Comparison of ENCODE assay signal across 31 cellular contexts in the genomic region with DNA sequence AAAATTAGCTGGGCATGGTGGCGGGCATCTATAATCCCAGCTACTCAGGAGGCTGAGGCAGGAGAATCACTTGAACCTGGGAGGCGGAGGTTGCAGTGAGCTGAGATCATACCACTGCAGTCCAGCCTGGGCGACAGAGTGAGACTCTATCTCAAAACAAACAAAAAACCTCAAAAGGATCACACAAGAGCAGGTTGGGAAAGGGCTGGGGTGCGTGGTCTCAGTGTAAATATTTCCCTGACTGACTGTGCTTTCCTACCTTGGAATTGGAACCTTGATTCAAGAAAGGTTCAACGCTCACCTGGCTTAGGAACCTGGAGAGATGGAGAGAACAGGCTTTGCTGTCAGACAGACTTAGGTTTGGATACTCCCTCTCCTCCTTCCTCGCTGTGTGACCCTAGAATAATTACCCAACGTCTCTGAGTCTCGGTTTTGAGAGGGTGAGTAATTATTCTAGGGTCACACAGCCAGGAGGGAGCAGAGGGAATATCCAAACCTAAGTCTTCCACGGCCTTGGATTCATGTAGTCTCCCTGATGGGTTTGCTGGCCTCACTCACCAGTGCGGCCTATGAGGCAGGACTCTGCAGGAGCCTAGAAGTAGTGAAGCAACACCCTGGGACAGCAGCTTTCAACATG. TPM values are rescaled to one million over a fixed set of nuclear protein-coding genes. Genes with fewer than 3 reads are reported as not detected.
DNase-seq lines count a peak whose midpoint lies in the region; ATAC-seq, FAIRE-seq and TF ChIP-seq lines count a peak whose summit lies in the region.
"Had no signal": no experiment of that assay in that cellular context is flagged by ENCODE, and none has a peak within 500 bp of the region (broad histone marks: within the 10 kb centered on the region; RNA-seq: fewer than 3 reads in every experiment).

No MANE protein-coding gene starts in this region.

- no peak overlapping the region for H3K4me3 Mint-ChIP-seq in WTC11
- H3K4me3 Mint-ChIP-seq: CD14-positive monocyte; CD4-positive, alpha-beta memory T cell; CD4-positive, CD25-positive, alpha-beta regulatory T cell; CD8-positive, alpha-beta memory T cell had no signal

- POLR2A ChIA-PET in HEK293 (lab: Yijun Ruan, JAX) (no interaction called here), WTC11 (lab: Charles Lee) (no interaction called here)

- no peak overlapping the region for H2AFZ ChIP-seq in neuronal stem cell (ENCODE audit: low read length)

- H3K9me3 ChIP-seq in HEK293 (ENCODE audit: control insufficient read depth, insufficient read depth, low read depth, low read length) (no peaks in the 10 kb centered on the region), neuronal stem cell (replicated peaks in 1 of 2; ENCODE audit: control insufficient read depth in 2 of 2, insufficient read depth in 1 of 2, low read depth in 1 of 2, low read length in 2 of 2) (no peaks in the 10 kb centered on the region), body of pancreas (no peaks in the 10 kb centered on the region)
- H3K9me3 ChIP-seq: BE2C, BLaER1 had no signal

- H3K14ac ChIP-seq in neuronal stem cell (ENCODE audit: low read length), result no peak overlapping the region

- H3K27ac ChIP-seq in HEK293 (ENCODE audit: extremely low read depth, low read depth, low read length) (no peak overlapping the region), coronary artery (peak overlapping the region in 1 of 2 donors; percentile 7), neuronal stem cell (replicated peaks; ENCODE audit: low read length) (no peak overlapping the region), body of pancreas (no peak overlapping the region)
- H3K27ac ChIP-seq: BLaER1 had no signal

- FAIRE-seq in urothelium cell line (lab: Jason Lieb, UNC), result no peak
- FAIRE-seq: A204.1, GM12878, GM12892, GM18507, GM19239 had no signal

- H2BK12ac ChIP-seq in neuronal stem cell (ENCODE audit: low read length), result no peak overlapping the region

- no peaks in the 10 kb centered on the region for H3K79me1 ChIP-seq in neuronal stem cell (ENCODE audit: low read depth, low read length)

- H3K27me3 Mint-ChIP-seq in WTC11 (ENCODE audit: low read depth), result no peaks in the 10 kb centered on the region; the same call in 1 of the 2 replicates
- H3K27me3 Mint-ChIP-seq: CD4-positive, alpha-beta memory T cell; CD4-positive, CD25-positive, alpha-beta regulatory T cell; CD8-positive, alpha-beta memory T cell had no signal

- H3K4me2 ChIP-seq in neuronal stem cell (ENCODE audit: insufficient read depth, low read length, poor library complexity, severe bottlenecking), result no peak overlapping the region
- H3K4me2 ChIP-seq: BLaER1 had no signal

- H2AK5ac ChIP-seq in neuronal stem cell (ENCODE audit: low read depth, low read length), result no peak overlapping the region

- no peak for TF ChIP-seq CTCF in HEK293 (tag by site-specific recombination; IDR thresholded peaks at IDR 0.05)
- TF ChIP-seq CTCF in WTC11 (IDR thresholded peaks at IDR 0.05), result no peak
- no peak for TF ChIP-seq CTCF in coronary artery (IDR thresholded peaks at IDR 0.05)
- TF ChIP-seq CTCF in body of pancreas (IDR thresholded peaks at IDR 0.05), result no peak

- no peak overlapping the region for H4K8ac ChIP-seq in neuronal stem cell (ENCODE audit: low read depth, low read length)

- H3K27ac Mint-ChIP-seq in WTC11, result no peak overlapping the region
- H3K27ac Mint-ChIP-seq: CD4-positive, alpha-beta memory T cell; CD4-positive, CD25-positive, alpha-beta regulatory T cell; CD8-positive, alpha-beta memory T cell had no signal

- no peak overlapping the region for H2BK15ac ChIP-seq in neuronal stem cell (ENCODE audit: low read length)

- no CpG with 5 or more reads among the region's 10 CpGs for WGBS in neuronal stem cell (ENCODE audit: extremely low coverage in 2 of 2, insufficient read length in 2 of 2, insufficient replicate concordance in 1 of 2), 2 donors
- WGBS in body of pancreas, 2 donors, result 84 to 92% methylated on average over 10 of the region's 10 CpGs

- H4K91ac ChIP-seq in neuronal stem cell (ENCODE audit: low read depth, low read length, poor library complexity), result no peak overlapping the region

- H3K4me3 ChIP-seq in HEK293 (ENCODE audit: low read depth, low read length), result no peak overlapping the region
- no peak overlapping the region for H3K4me3 ChIP-seq in coronary artery
- no peak overlapping the region for H3K4me3 ChIP-seq in neuronal stem cell (ENCODE audit: low read length in 2 of 2)
- H3K4me3 ChIP-seq in body of pancreas, result no peak overlapping the region
- H3K4me3 ChIP-seq: BLaER1, GM12878 had no signal

- H2BK120ac ChIP-seq in neuronal stem cell (ENCODE audit: low read depth, low read length), result no peak overlapping the region

- H3K27me3 ChIP-seq in neuronal stem cell (ENCODE audit: control insufficient read depth in 3 of 3, insufficient read depth in 3 of 3, low read depth in 1 of 3, low read length in 3 of 3) (no peaks in the 10 kb centered on the region), body of pancreas (no peaks in the 10 kb centered on the region)
- H3K27me3 ChIP-seq: BE2C, BLaER1 had no signal

- intact Hi-C loops in body of pancreas (cut with DNase I), result no loop called here

- TF ChIP-seq POLR2A in body of pancreas (IDR thresholded peaks at IDR 0.05), result no peak

- CTCF ChIA-PET in HEK293 (lab: Yijun Ruan, JAX), result no interaction called here
- CTCF ChIA-PET in WTC11 (lab: Charles Lee), result no interaction called here

- no peak overlapping the region for H3K9ac ChIP-seq in neuronal stem cell (ENCODE audit: low read depth, low read length, poor library complexity)
- H3K9ac ChIP-seq: BLaER1 had no signal

- no peak overlapping the region for H2BK5ac ChIP-seq in neuronal stem cell (ENCODE audit: low read length)

- ATAC-seq in WTC11 (no peak), HG02870 (IDR thresholded peaks at IDR 0.05; ENCODE audit: unreplicated experiment) (no peak), body of pancreas (no peak), GM18909 (IDR thresholded peaks at IDR 0.05; ENCODE audit: poor library complexity, unreplicated experiment) (no peak)
- ATAC-seq: GM12878 had no signal

- H3K4me1 Mint-ChIP-seq in WTC11, result peaks cover 7% of the 10 kb centered on the region
- H3K4me1 Mint-ChIP-seq: CD4-positive, alpha-beta memory T cell; CD4-positive, CD25-positive, alpha-beta regulatory T cell; CD8-positive, alpha-beta memory T cell had no signal

- no peaks in the 10 kb centered on the region for H3K36me3 Mint-ChIP-seq in WTC11
- H3K36me3 Mint-ChIP-seq: CD14-positive monocyte; CD4-positive, alpha-beta memory T cell; CD4-positive, CD25-positive, alpha-beta regulatory T cell; CD8-positive, alpha-beta memory T cell had no signal

- no peaks in the 10 kb centered on the region for H3K9me3 Mint-ChIP-seq in WTC11

- peak overlapping the region; percentile 41 for H3K18ac ChIP-seq in neuronal stem cell (ENCODE audit: low read length)

- DNase-seq in WTC11 (ENCODE audit: low spot score) (no peak), coronary artery (ENCODE audit: low spot score) (peak; percentile 38), neuronal stem cell (ENCODE audit: low spot score) (no peak), body of pancreas (no peak), urothelium cell line (ENCODE audit: low spot score) (no peak)
- DNase-seq: 8988T; ACHN; BE2C; C1 segment of cervical spinal cord; CD4-positive, alpha-beta memory T cell; CD4-positive, CD25-positive, alpha-beta regulatory T cell; CD8-positive, alpha-beta memory T cell; DMS 273 treated with DMSO at 0.1 percent for 48 hours; DMS153; DMS79; DND-41; EL; GDM1 had no signal

- no peak overlapping the region for H3K4ac ChIP-seq in neuronal stem cell (ENCODE audit: low read length)

- H3K4me1 ChIP-seq in HEK293 (ENCODE audit: control insufficient read depth, insufficient read depth, low read length), result peaks cover 12% of the 10 kb centered on the region
- H3K4me1 ChIP-seq in neuronal stem cell (ENCODE audit: control insufficient read depth in 2 of 2, insufficient read depth in 1 of 2, low read depth in 1 of 2, low read length in 2 of 2), result no peaks in the 10 kb centered on the region
- H3K4me1 ChIP-seq in body of pancreas, result peaks cover 7% of the 10 kb centered on the region
- H3K4me1 ChIP-seq: BE2C had no signal

- no peaks in the 10 kb centered on the region for H3K36me3 ChIP-seq in HEK293 (ENCODE audit: control insufficient read depth in 2 of 2, insufficient read depth in 1 of 2, low read length in 2 of 2)
- H3K36me3 ChIP-seq in neuronal stem cell (replicated peaks in 1 of 2; ENCODE audit: control insufficient read depth in 2 of 2, insufficient read depth in 2 of 2, low read length in 2 of 2), result no peaks in the 10 kb centered on the region
- H3K36me3 ChIP-seq in body of pancreas (replicated peaks in 1 of 2; ENCODE audit: insufficient read depth in 1 of 2, low read depth in 2 of 2), result no peaks in the 10 kb centered on the region
- H3K36me3 ChIP-seq: BE2C, BLaER1 had no signal

- no peak overlapping the region for H3K23ac ChIP-seq in neuronal stem cell (ENCODE audit: low read depth, low read length, poor library complexity)

TF ChIP-seq in HEK293, 187 proteins besides CTCF, POLR2A, EP300 and RAD21 (continues in another document):
- TF ChIP-seq ZNF768 (tag by site-specific recombination; IDR thresholded peaks at IDR 0.05), result 0 out of 2 replicates have a peak, but pooled peaks have one; percentile 34
- no peak for TF ChIP-seq ZBTB21 (tag by site-specific recombination; IDR thresholded peaks at IDR 0.05)

TF ChIP-seq in WTC11, 78 proteins besides CTCF, POLR2A, EP300 and RAD21:
- no peak for TF ChIP-seq ZNF121 (CRISPR knock-in tag; IDR thresholded peaks at IDR 0.05)
- TF ChIP-seq GABPB1 (CRISPR knock-in tag; IDR thresholded peaks at IDR 0.05), result peak; percentile 64

RNA-seq across cellular contexts. Expression of a gene that starts 24.6 kb away (rescaled TPM):
- not detected in 3 replicates for total RNA-seq in WTC11 (2021)
- polyA plus RNA-seq in neuronal stem cell (2013, experiment 1 of 2), result 0.06 TPM
- polyA plus RNA-seq in neuronal stem cell (2013, experiment 2 of 2), result not detected
- total RNA-seq in body of pancreas, result under 1 TPM in 1 of 2 donors, not detected in 1; 0.26 TPM
- total RNA-seq: CD4-positive, alpha-beta memory T cell; CD8-positive, alpha-beta memory T cell; G401 had no signal
- polyA plus RNA-seq: AG04450; CD14-positive monocyte; CD4-positive, alpha-beta memory T cell; CD4-positive, CD25-positive, alpha-beta regulatory T cell; CD8-positive, alpha-beta memory T cell had no signal

RNA-seq across cellular contexts. Expression of a gene that starts 27.7 kb away (rescaled TPM):
- total RNA-seq in WTC11 (2021) (0.77 to 1.8 TPM (median 1.7 TPM) in 3 replicates), body of pancreas (1 to 10 TPM; 2.6 to 5.6 TPM)
- polyA plus RNA-seq in neuronal stem cell (2013, experiment 1 of 2), result 0.93 TPM
- polyA plus RNA-seq in neuronal stem cell (2013, experiment 2 of 2), result 1.0 TPM
- total RNA-seq: A673; CD4-positive, alpha-beta memory T cell; CD4-positive, CD25-positive, alpha-beta regulatory T cell; CD8-positive, alpha-beta memory T cell; G401 had no signal
- polyA plus RNA-seq: CD14-positive monocyte; CD4-positive, alpha-beta memory T cell; CD4-positive, CD25-positive, alpha-beta regulatory T cell; CD8-positive, alpha-beta memory T cell; GM12878 had no signal
